In the genomic region with DNA sequence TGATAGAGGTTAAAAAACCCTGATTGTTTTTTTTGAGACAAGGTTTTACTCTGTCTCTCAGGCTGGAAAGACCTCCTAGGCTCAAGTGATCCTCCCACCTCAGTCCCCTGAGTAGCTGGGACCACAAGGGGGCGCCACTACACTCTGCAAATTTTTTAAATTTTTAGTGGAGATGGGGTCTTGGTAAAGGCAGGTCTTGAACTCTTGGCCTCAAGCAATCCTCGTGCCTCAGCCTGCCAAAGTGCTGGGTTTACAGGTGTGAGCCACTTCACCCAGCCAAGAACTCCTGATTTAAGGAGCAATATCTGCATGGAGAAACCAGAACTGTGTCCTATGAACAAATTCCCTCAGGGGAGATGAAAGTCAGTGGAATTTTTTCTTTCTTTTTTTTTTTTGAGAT, we compare ENCODE assay signal across 8 cellular contexts. TPM values are rescaled to one million over a fixed set of nuclear protein-coding genes. Genes with fewer than 3 reads are reported as not detected.
DNase-seq lines count a peak whose midpoint lies in the region; ATAC-seq and TF ChIP-seq lines count a peak whose summit lies in the region.

No MANE protein-coding gene starts in this region.

- H3K9ac ChIP-seq in neural progenitor cell: no peak overlapping the region

- H3K4me1 ChIP-seq in neural progenitor cell: no peaks in the 10 kb centered on the region

- no peaks in the 10 kb centered on the region for H4K20me1 ChIP-seq in neural progenitor cell (ENCODE audit: low read depth)

- H3K4me2 ChIP-seq in neural progenitor cell: no peak overlapping the region

- no peaks in the 10 kb centered on the region for H3K27me3 ChIP-seq in neural progenitor cell

- H3K27me3 Mint-ChIP-seq in neural progenitor cell (ENCODE audit: insufficient read depth, low read depth): peaks cover 2% of the 10 kb centered on the region

- H3K4me3 Mint-ChIP-seq in neural progenitor cell: no peak overlapping the region

- peak; percentile 91 for TF ChIP-seq CTCF in neural progenitor cell (IDR thresholded peaks at IDR 0.05)

- no peak for ATAC-seq in GM19035 (IDR thresholded peaks at IDR 0.05; ENCODE audit: unreplicated experiment)

- H3F3A ChIP-seq in neural progenitor cell (ENCODE audit: low read depth): peaks cover 2% of the 10 kb centered on the region

- no peak overlapping the region for H3K4me3 ChIP-seq in neural progenitor cell

- DNase-seq in NCI-H187 (lab: John Stamatoyannopoulos, UW): peak; percentile 7 to 24
- DNase-seq in NCI-H187 treated with DMSO at 0.1 percent for 48 hours (lab: John Stamatoyannopoulos, UW): no peak
- peak; percentile 11 for DNase-seq in NCI-H226
- DNase-seq in activated CD4-positive, alpha-beta T cell treated with anti-CD3 and anti-CD28 coated beads, Interleukin-2, amount 50 U/mL, for 4 hours: peak; percentile 62 to 68
- DNase-seq in effector CD8-positive, alpha-beta T cell (lab: John Stamatoyannopoulos, UW): peak; percentile 66
- DNase-seq in neural progenitor cell (ENCODE audit: low spot score): peak; percentile 85
- DNase-seq in cortex of kidney (lab: John Stamatoyannopoulos, UW): no peak

- peaks cover 5% of the 10 kb centered on the region for H3K4me1 Mint-ChIP-seq in neural progenitor cell

- H3K9me3 ChIP-seq in neural progenitor cell (ENCODE audit: low read depth): no peaks in the 10 kb centered on the region

- no peak overlapping the region for H3K27ac Mint-ChIP-seq in neural progenitor cell

- no peaks in the 10 kb centered on the region for H3K36me3 Mint-ChIP-seq in neural progenitor cell

- H3K79me2 ChIP-seq in neural progenitor cell (ENCODE audit: low read depth): no peaks in the 10 kb centered on the region

- H3K27ac ChIP-seq in neural progenitor cell: no peak overlapping the region

- no peak overlapping the region for H2AFZ ChIP-seq in neural progenitor cell (replicated peaks)

- H3K9me3 Mint-ChIP-seq in neural progenitor cell: no peaks in the 10 kb centered on the region

- no peaks in the 10 kb centered on the region for H3K36me3 ChIP-seq in neural progenitor cell

RNA-seq across cellular contexts. Expression of a gene that starts 7.3 kb away (rescaled TPM):
- 25.8 and 26.6 TPM in 2 replicates for total RNA-seq in neural progenitor cell (ENCODE audit: low replicate concordance)

RNA-seq across cellular contexts. Expression of a gene that starts 11.9 kb away (rescaled TPM):
- total RNA-seq in neural progenitor cell (ENCODE audit: low replicate concordance): 26.9 and 32.3 TPM in 2 replicates

Comparison
In these comparisons a context has a peak if more than half of its experiments do, and no peak if none do; other contexts are left out.
1. DNase-seq: peak in NCI-H187 (2 of 2), NCI-H226 (single experiment), activated CD4-positive, alpha-beta T cell treated with anti-CD3 and anti-CD28 coated beads, Interleukin-2, amount 50 U/mL, for 4 hours (2 of 2), effector CD8-positive, alpha-beta T cell (single experiment) and neural progenitor cell (single experiment); none in NCI-H187 treated with DMSO at 0.1 percent for 48 hours (single experiment) and cortex of kidney (single experiment).